Comparison of ENCODE assay signal across 17 cellular contexts in genomic region chr5:72202331-72202825, GRCh38.
DNase-seq lines count a peak whose midpoint lies in the region; ATAC-seq and TF ChIP-seq lines count a peak whose summit lies in the region.
"Had no signal": no experiment of that assay in that cellular context is flagged by ENCODE, and none has a peak within 500 bp of the region (broad histone marks: within the 10 kb centered on the region; RNA-seq: fewer than 3 reads in every experiment).

No MANE protein-coding gene starts in this region.

- H2BK20ac ChIP-seq in IMR-90 (ENCODE audit: low read depth, low read length), result peak overlapping the region; percentile 16; the same call in 1 of the 2 replicates

- H3F3A ChIP-seq in neural cell (ENCODE audit: insufficient read depth, low read length, poor library complexity, severe bottlenecking) (peaks cover 12% of the 10 kb centered on the region), smooth muscle cell (ENCODE audit: low read depth) (peaks cover 23% of the 10 kb centered on the region)

- no peak overlapping the region; the same call in 1 of the 2 replicates for H3K56ac ChIP-seq in IMR-90 (ENCODE audit: extremely low read depth, insufficient read depth, low read length)

- peaks cover 33 to 78% of the 10 kb centered on the region in 2 experiments for H3K79me1 ChIP-seq in IMR-90 (ENCODE audit: low read depth in 1 of 2, low read length in 2 of 2)

- H3K14ac ChIP-seq in IMR-90 (replicated peaks; ENCODE audit: low read depth, low read length), result peak overlapping the region; percentile 16; the same call in 1 of the 2 replicates

- ATAC-seq in IMR-90 (ENCODE audit: low read depth) (no peak), WTC11 (no peak), left colon (no peak)
- ATAC-seq: A549, HepG2 had no signal

- dilution Hi-C loops in IMR-90 (cut with HindIII; ENCODE audit: low sequenced_read_pairs, unreplicated experiment), result no loop called here

- no TSS peak for BruUV-seq in IMR-90 (replicated peaks; lab: Mats Ljungman, UMichigan)

- no peaks in the 10 kb centered on the region for H3K9me2 ChIP-seq in neural cell (ENCODE audit: insufficient read depth, low read length)

- H3K36me3 ChIP-seq in IMR-90 (ENCODE audit: control insufficient read depth, insufficient read depth, low read length) (peaks cover 53% of the 10 kb centered on the region), neural cell (ENCODE audit: insufficient read depth, low read length) (peaks cover 74% of the 10 kb centered on the region), smooth muscle cell (ENCODE audit: low read depth) (peaks cover 24% of the 10 kb centered on the region)

- H3K27me3 ChIP-seq in IMR-90 (ENCODE audit: control insufficient read depth, insufficient read depth, low read length) (no peaks in the 10 kb centered on the region), neural cell (ENCODE audit: insufficient read depth, low read depth, low read length) (no peaks in the 10 kb centered on the region), smooth muscle cell (ENCODE audit: low read depth) (no peaks in the 10 kb centered on the region)
- H3K27me3 ChIP-seq: BLaER1 had no signal

- CTCF ChIA-PET in IMR-90 (lab: Yijun Ruan, JAX), result interaction anchor here (1.0 kb wide), 1 partner anchor 52 kb away, joined by 3 read pairs; no protein-coding TSS in a partner anchor
- CTCF ChIA-PET in WTC11 (lab: Charles Lee), result no interaction called here

- intact Hi-C loops in IMR-90 (cut with micrococcal nuclease) (no loop called here), left colon (cut with DNase I, micrococcal nuclease) (no loop called here)

- peaks cover 16% of the 10 kb centered on the region for H3K4me1 Mint-ChIP-seq in WTC11
- H3K4me1 Mint-ChIP-seq: CD8-positive, alpha-beta memory T cell had no signal

- H4K91ac ChIP-seq in IMR-90 (ENCODE audit: insufficient read depth, low read depth, low read length), result no peak overlapping the region

- no CpG with 5 or more reads among the region's 3 CpGs for WGBS in IMR-90 (ENCODE audit: extremely low coverage in 2 of 2, insufficient read length in 1 of 2), 2 experiments
- 96% methylated on average over 3 of the region's 3 CpGs for WGBS in smooth muscle cell (ENCODE audit: low lambda C conversion rate)

- no peak overlapping the region for H3K9ac ChIP-seq in IMR-90 (ENCODE audit: low read depth, low read length)
- no peak overlapping the region for H3K9ac ChIP-seq in neural cell (ENCODE audit: low read length)
- H3K9ac ChIP-seq in smooth muscle cell (ENCODE audit: low read depth), result no peak overlapping the region
- H3K9ac ChIP-seq: BLaER1 had no signal

- H2BK120ac ChIP-seq in IMR-90 (ENCODE audit: low read depth, low read length), result peak overlapping the region; percentile 16; the same call in 1 of the 2 replicates

- H3K27ac Mint-ChIP-seq in WTC11, result peak overlapping the region; percentile 6; the same call in 1 of the 2 replicates
- H3K27ac Mint-ChIP-seq: CD8-positive, alpha-beta memory T cell had no signal

- H4K20me1 ChIP-seq in IMR-90 (ENCODE audit: insufficient read depth, low read length) (0 out of 2 replicates have a peak, but pooled peaks cover 6% of the 10 kb centered on the region), neural cell (ENCODE audit: insufficient read depth) (peaks cover 85% of the 10 kb centered on the region), smooth muscle cell (ENCODE audit: low read depth) (peaks cover 8% of the 10 kb centered on the region)
- H4K20me1 ChIP-seq: BLaER1 had no signal

- H3K27ac ChIP-seq in IMR-90 (ENCODE audit: insufficient read depth, low read length), result no peak overlapping the region
- no peak overlapping the region for H3K27ac ChIP-seq in neural cell (ENCODE audit: low read length)
- H3K27ac ChIP-seq in smooth muscle cell (ENCODE audit: low read depth), result peak overlapping the region; percentile 14
- H3K27ac ChIP-seq: A549, BLaER1 had no signal

- TF ChIP-seq EP300 in neural cell (conservative IDR thresholded peaks at IDR 0.05; ENCODE audit: poor library complexity, severe bottlenecking), result no peak

- TF ChIP-seq CTCF in IMR-90 (conservative IDR thresholded peaks at IDR 0.05; ENCODE audit: low read depth, low read length) (no peak), WTC11 (IDR thresholded peaks at IDR 0.05) (no peak), neural cell (IDR thresholded peaks at IDR 0.05; ENCODE audit: poor library complexity, severe bottlenecking) (no peak), smooth muscle cell (IDR thresholded peaks at IDR 0.05; ENCODE audit: borderline replicate concordance, insufficient read depth, poor library complexity, severe bottlenecking) (no peak)

- peaks cover 63% of the 10 kb centered on the region for H3K36me3 Mint-ChIP-seq in WTC11

- in situ Hi-C loops in IMR-90 (cut with MboI; ENCODE audit: low sequenced_read_pairs), result no loop called here

- H3K79me2 ChIP-seq in neural cell (replicated peaks; ENCODE audit: insufficient read depth, low read length) (peaks cover 97% of the 10 kb centered on the region), smooth muscle cell (ENCODE audit: low read depth) (peaks cover 5% of the 10 kb centered on the region)

- H3K9me3 ChIP-seq in IMR-90 (ENCODE audit: control insufficient read depth, insufficient read depth, low read length), result no peaks in the 10 kb centered on the region
- H3K9me3 ChIP-seq in neural cell (ENCODE audit: low read length), result no peaks in the 10 kb centered on the region
- no peaks in the 10 kb centered on the region for H3K9me3 ChIP-seq in smooth muscle cell (replicated peaks; ENCODE audit: low read depth)
- H3K9me3 ChIP-seq: A549, BLaER1, Caco-2 had no signal

- no peak overlapping the region for H3K4me3 Mint-ChIP-seq in WTC11
- H3K4me3 Mint-ChIP-seq: CD8-positive, alpha-beta memory T cell; HFFc6 had no signal

- no peak for DNase-seq in IMR-90
- no peak for DNase-seq in WTC11 (ENCODE audit: low spot score)
- no peak for DNase-seq in smooth muscle cell (lab: John Stamatoyannopoulos, UW; ENCODE audit: unreplicated experiment)
- DNase-seq in left colon, result no peak
- no peak for DNase-seq in activated CD4-positive, CD25-positive, alpha-beta regulatory T cell treated with anti-CD3 and anti-CD28 coated beads, Interleukin-2, amount 50 U/mL, for 72 hours
- no peak for DNase-seq in activated naive CD4-positive, alpha-beta T cell treated with anti-CD3 and anti-CD28 coated beads, Interleukin-2, amount 50 U/mL, for 16 hours
- DNase-seq in retina, result no peak
- DNase-seq: Caco-2; CD8-positive, alpha-beta memory T cell; DMS53; GF-D8; HCEC 1CT; HFFc6 had no signal

- H3K4me3 ChIP-seq in IMR-90 (ENCODE audit: insufficient read depth, low read depth, low read length) (no peak overlapping the region), neural cell (ENCODE audit: low read length) (peak overlapping the region; percentile 36), smooth muscle cell (no peak overlapping the region)
- H3K4me3 ChIP-seq: A549, BLaER1 had no signal

- peak overlapping the region; percentile 3; the same call in 1 of the 2 replicates for H3K4ac ChIP-seq in IMR-90 (ENCODE audit: low read depth, low read length)

- no peak overlapping the region; a peak in 1 of 4 replicates for H4K8ac ChIP-seq in IMR-90 (ENCODE audit: low read depth in 2 of 2, low read length in 2 of 2)

- H2BK5ac ChIP-seq in IMR-90 (ENCODE audit: low read depth, low read length, poor library complexity, severe bottlenecking), result peak overlapping the region; percentile 25

- no peak overlapping the region for H2BK15ac ChIP-seq in IMR-90 (ENCODE audit: low read depth, low read length)

- no peak for TF ChIP-seq RAD21 in IMR-90 (IDR thresholded peaks at IDR 0.05; ENCODE audit: low read length)
- no peak for TF ChIP-seq RAD21 in neural cell (conservative IDR thresholded peaks at IDR 0.05)

- no peak overlapping the region for H2AK9ac ChIP-seq in IMR-90 (replicated peaks; ENCODE audit: low read depth, low read length, poor library complexity)

- no peak overlapping the region for H3K23ac ChIP-seq in IMR-90 (ENCODE audit: low read depth, low read length)

- no peak overlapping the region for H2AFZ ChIP-seq in IMR-90 (replicated peaks; ENCODE audit: low read length, poor library complexity)
- H2AFZ ChIP-seq in neural cell (ENCODE audit: low read depth, low read length), result no peak overlapping the region
- no peak overlapping the region for H2AFZ ChIP-seq in smooth muscle cell (ENCODE audit: low read depth)

- H3K9me1 ChIP-seq in IMR-90 (ENCODE audit: insufficient read depth, low read length), result peaks cover 23% of the 10 kb centered on the region

- no peak overlapping the region for H4K5ac ChIP-seq in IMR-90 (ENCODE audit: low read depth, low read length)

- H3K18ac ChIP-seq in IMR-90 (ENCODE audit: low read depth, low read length), result no peak overlapping the region; the same call in 1 of the 2 replicates

- POLR2A ChIA-PET in IMR-90 (lab: Charles Lee; ENCODE audit: unreplicated experiment), result no interaction called here
- POLR2A ChIA-PET in WTC11 (lab: Charles Lee), result interaction anchor here (0.5 kb wide), 1 partner anchor 13 kb away, joined by 3 read pairs; no protein-coding TSS in a partner anchor

- no peaks in the 10 kb centered on the region for H3K27me3 Mint-ChIP-seq in WTC11 (ENCODE audit: low read depth)

- H3K4me2 ChIP-seq in IMR-90 (ENCODE audit: low read depth, low read length), result no peak overlapping the region
- no peak overlapping the region for H3K4me2 ChIP-seq in neural cell (ENCODE audit: low read length)
- no peak overlapping the region for H3K4me2 ChIP-seq in smooth muscle cell
- H3K4me2 ChIP-seq: A549, BLaER1 had no signal

- H3K9me3 Mint-ChIP-seq in WTC11, result 0 out of 2 replicates have a peak, but pooled peaks cover 9% of the 10 kb centered on the region
- H3K9me3 Mint-ChIP-seq: CD8-positive, alpha-beta memory T cell; HFFc6 had no signal

- H2AK5ac ChIP-seq in IMR-90 (ENCODE audit: low read depth, low read length), result no peak overlapping the region

- TF ChIP-seq POLR2A in IMR-90 (IDR thresholded peaks at IDR 0.05; ENCODE audit: low read depth, low read length), result no peak

- peaks cover 5% of the 10 kb centered on the region; the same call in 1 of the 2 replicates for H3K4me1 ChIP-seq in IMR-90 (ENCODE audit: control insufficient read depth, insufficient read depth, low read length)
- H3K4me1 ChIP-seq in smooth muscle cell (ENCODE audit: low read depth), result no peaks in the 10 kb centered on the region
- H3K4me1 ChIP-seq: BLaER1, Caco-2 had no signal

TF ChIP-seq in IMR-90, 13 proteins besides CTCF, POLR2A, EP300 and RAD21 (continues in another document):
- TF ChIP-seq BHLHE40 (IDR thresholded peaks at IDR 0.05; ENCODE audit: low read depth, low read length) (no peak), CHD1 (IDR thresholded peaks at IDR 0.05; ENCODE audit: low read depth, low read length) (no peak), RFX5 (IDR thresholded peaks at IDR 0.05; ENCODE audit: low read depth, low read length) (no peak)

TF ChIP-seq in neural cell, 6 proteins besides CTCF, POLR2A, EP300 and RAD21 (continues in another document):
- TF ChIP-seq POLR2AphosphoS5 (IDR thresholded peaks at IDR 0.05) (no peak), TAF1 (IDR thresholded peaks at IDR 0.05; ENCODE audit: low read depth) (no peak), MXI1 (conservative IDR thresholded peaks at IDR 0.05; ENCODE audit: poor library complexity, severe bottlenecking) (no peak), SMC3 (conservative IDR thresholded peaks at IDR 0.05; ENCODE audit: poor library complexity) (no peak), EZH2 (IDR thresholded peaks at IDR 0.05; ENCODE audit: borderline replicate concordance, insufficient read depth, low read length, poor library complexity, severe bottlenecking) (no peak)
